In the genomic region with DNA sequence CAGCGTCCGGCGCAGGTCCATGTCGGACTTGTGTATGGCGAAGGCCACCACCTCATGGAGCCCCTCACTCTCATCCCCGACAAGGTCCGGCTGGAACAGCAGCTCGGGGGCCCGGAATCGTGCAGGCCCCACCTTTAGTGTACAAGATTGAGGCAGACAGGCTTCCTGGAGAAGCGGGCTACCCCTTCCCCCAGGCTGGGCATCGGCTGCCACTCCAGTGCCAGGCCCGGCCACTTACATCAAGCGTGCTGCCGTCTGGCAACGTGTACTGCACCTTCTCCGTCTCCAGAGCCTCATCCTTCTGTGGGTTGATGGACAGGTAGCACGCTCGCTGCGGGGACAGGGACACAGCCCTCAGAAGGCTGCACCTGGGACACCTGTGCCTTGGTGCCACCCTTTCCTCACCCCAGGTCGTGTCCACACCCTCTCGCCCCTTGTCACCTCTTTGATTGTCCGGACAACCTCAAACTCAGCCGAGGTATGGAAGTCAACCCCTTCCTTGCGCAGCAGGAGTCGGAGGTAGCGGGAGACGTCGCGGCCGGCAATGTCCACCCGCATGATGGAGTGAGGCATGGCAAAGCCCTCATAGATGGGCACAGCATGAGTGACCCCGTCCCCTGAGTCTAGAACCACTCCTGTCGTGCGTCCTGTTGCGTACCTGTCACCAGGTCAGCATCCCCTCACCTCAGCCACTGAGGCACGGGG, we compare ENCODE assay signal across 15 cellular contexts. TPM values are rescaled to one million over a fixed set of nuclear protein-coding genes. Genes with fewer than 3 reads are reported as not detected.
"Had no signal": no experiment of that assay in that cellular context is flagged by ENCODE, and none has a peak within 500 bp of the region (broad histone marks: within the 10 kb centered on the region; RNA-seq: fewer than 3 reads in every experiment).

No MANE protein-coding gene starts in this region.

- H3K27ac ChIP-seq: heart right ventricle, thoracic aorta had no signal

- H3K9me3 ChIP-seq: thoracic aorta had no signal

- H3K27me3 Mint-ChIP-seq: activated CD8-positive, alpha-beta T cell treated with anti-CD3 and anti-CD28 coated beads for 36 hours; activated naive CD8-positive, alpha-beta T cell treated with anti-CD3 and anti-CD28 coated beads for 36 hours; stimulated activated naive CD8-positive, alpha-beta T cell treated with anti-CD3 and anti-CD28 coated beads, Interleukin-15, Interleukin-2, amounts not matched to agents 100 ng/mL and 50 ng/mL, for 24 hours had no signal

- H3K4me3 Mint-ChIP-seq: activated CD8-positive, alpha-beta T cell treated with anti-CD3 and anti-CD28 coated beads for 36 hours; activated naive CD8-positive, alpha-beta T cell treated with anti-CD3 and anti-CD28 coated beads for 36 hours; stimulated activated naive CD8-positive, alpha-beta T cell treated with anti-CD3 and anti-CD28 coated beads, Interleukin-15, Interleukin-2, amounts not matched to agents 100 ng/mL and 50 ng/mL, for 24 hours had no signal

- H3K4me3 ChIP-seq: heart right ventricle, thoracic aorta had no signal

- DNase-seq: activated CD4-positive, alpha-beta T cell treated with anti-CD3 and anti-CD28 coated beads for 1 hour; activated CD8-positive, alpha-beta memory T cell treated with anti-CD3 and anti-CD28 coated beads, Interleukin-2, amount 50 U/mL, for 48 hours; activated CD8-positive, alpha-beta T cell treated with anti-CD3 and anti-CD28 coated beads for 36 hours; activated naive CD8-positive, alpha-beta T cell treated with anti-CD3 and anti-CD28 coated beads for 36 hours; anterior cingulate cortex; heart right ventricle; right cardiac atrium; stimulated activated CD4-positive, alpha-beta T cell treated with anti-CD3 and anti-CD28 coated beads, Interleukin-1b, Interleukin-23, amount 100 ng/mL, for 48 hours; SW 1271 had no signal

- FAIRE-seq: bronchial epithelial cell, frontal cortex, keratinocyte had no signal

- H3K27ac Mint-ChIP-seq: activated CD8-positive, alpha-beta T cell treated with anti-CD3 and anti-CD28 coated beads for 36 hours; activated naive CD8-positive, alpha-beta T cell treated with anti-CD3 and anti-CD28 coated beads for 36 hours; activated T-helper 2 cell treated with anti-CD3 and anti-CD28 coated beads, Interferon-gamma antibody, Interleukin-2, Interleukin-4, amounts not matched to agents 10 μg/mL and 5 μg/mL and 100 μg/mL, durations not matched to agents 14 hours and 24 hours and 36 hours; stimulated activated naive CD8-positive, alpha-beta T cell treated with anti-CD3 and anti-CD28 coated beads, Interleukin-15, Interleukin-2, amounts not matched to agents 100 ng/mL and 50 ng/mL, for 24 hours had no signal

- H3K27me3 ChIP-seq: heart right ventricle had no signal

- H3K9me3 Mint-ChIP-seq: activated CD8-positive, alpha-beta T cell treated with anti-CD3 and anti-CD28 coated beads for 36 hours; activated naive CD8-positive, alpha-beta T cell treated with anti-CD3 and anti-CD28 coated beads for 36 hours; activated T-helper 2 cell treated with anti-CD3 and anti-CD28 coated beads, Interferon-gamma antibody, Interleukin-2, Interleukin-4, amounts not matched to agents 10 μg/mL and 5 μg/mL and 100 μg/mL, durations not matched to agents 14 hours and 24 hours and 36 hours; stimulated activated naive CD8-positive, alpha-beta T cell treated with anti-CD3 and anti-CD28 coated beads, Interleukin-15, Interleukin-2, amounts not matched to agents 100 ng/mL and 50 ng/mL, for 24 hours had no signal

RNA-seq across cellular contexts. Expression of gene ZAP70, which starts 55.2 kb away (rescaled TPM):
- total RNA-seq: bronchial epithelial cell had no signal
